Comparison of ENCODE assay signal across 8 cellular contexts in the genomic region with DNA sequence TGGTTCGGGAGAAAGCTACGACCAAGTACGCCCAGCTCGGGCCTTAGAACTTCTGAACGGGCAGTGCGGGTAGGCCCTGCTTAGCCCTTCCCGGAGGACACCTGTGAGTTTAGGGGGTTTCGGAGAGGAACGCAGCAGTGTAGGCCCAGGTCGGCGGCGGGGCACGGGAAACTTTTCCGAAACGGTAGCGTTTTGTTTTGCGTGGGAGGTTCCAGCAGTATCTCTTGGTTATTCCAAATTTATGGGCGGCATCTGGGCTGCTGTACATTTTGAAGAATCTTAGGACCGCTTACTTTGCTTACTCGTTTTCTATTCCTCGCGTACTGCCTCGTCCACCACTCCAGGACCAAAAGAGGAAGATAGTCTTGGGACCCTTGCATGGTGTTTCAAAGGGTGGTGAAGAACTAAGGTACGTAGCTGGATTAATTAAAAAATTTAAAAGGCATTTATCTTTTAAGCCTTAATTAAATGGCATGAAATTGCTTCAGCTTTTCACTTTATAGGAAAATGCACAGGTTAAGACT. TPM values are rescaled to one million over a fixed set of nuclear protein-coding genes. Genes with fewer than 3 reads are reported as not detected.
DNase-seq lines count a peak whose midpoint lies in the region; ATAC-seq, FAIRE-seq and TF ChIP-seq lines count a peak whose summit lies in the region.

No MANE protein-coding gene starts in this region.

- POLR2A ChIA-PET in PC-9 (lab: Charles Lee; ENCODE audit: unreplicated experiment): interaction anchor here (0.5 to 0.7 kb wide), 3 partner anchors 14 to 645 kb away, joined by 4 to 7 read pairs (median 5); no protein-coding TSS in a partner anchor

- peaks cover 23% of the 10 kb centered on the region for H3K36me3 ChIP-seq in PC-9 (ENCODE audit: low read depth)

- TSS peak; percentile 66 for BruUV-seq in PC-9 (replicated peaks; lab: Mats Ljungman, UMichigan)

- H4K20me1 ChIP-seq in PC-9 (ENCODE audit: insufficient read depth): no peaks in the 10 kb centered on the region

- no peaks in the 10 kb centered on the region for H3K9me2 ChIP-seq in PC-9 (ENCODE audit: insufficient read depth)

- H3K27ac Mint-ChIP-seq in HFFc6: peak overlapping the region; percentile 99
- H3K27ac Mint-ChIP-seq in endothelial cell (ENCODE audit: unreplicated experiment): peak overlapping the region; percentile 98
- peak overlapping the region; percentile 100 for H3K27ac Mint-ChIP-seq in nephron

- H3K4me3 Mint-ChIP-seq in HFFc6: peak overlapping the region; percentile 94
- H3K4me3 Mint-ChIP-seq in endothelial cell (ENCODE audit: unreplicated experiment): peak overlapping the region; percentile 99
- H3K4me3 Mint-ChIP-seq in nephron: peak overlapping the region; percentile 96 to 99 (median 96)

- peaks cover 14% of the 10 kb centered on the region for H3K4me1 ChIP-seq in PC-9 (replicated peaks; ENCODE audit: insufficient read depth)

- peaks cover 41% of the 10 kb centered on the region for H3K4me1 Mint-ChIP-seq in HFFc6 (ENCODE audit: low read depth)
- H3K4me1 Mint-ChIP-seq in endothelial cell (ENCODE audit: unreplicated experiment): peaks cover 19% of the 10 kb centered on the region
- peaks cover 21% of the 10 kb centered on the region for H3K4me1 Mint-ChIP-seq in nephron

- no peak for DNase-seq in GM12892 (ENCODE audit: insufficient read length)
- no peak for DNase-seq in HFFc6
- DNase-seq in PC-9: no peak
- no peak for DNase-seq in endothelial cell (ENCODE audit: low spot score)
- DNase-seq in GM19240 (ENCODE audit: insufficient read length, low spot score): no peak
- no peak for DNase-seq in middle frontal gyrus (ENCODE audit: extremely low spot score, low spot score)

- H3K4me3 ChIP-seq in PC-9: peak overlapping the region; percentile 83

- H3K27me3 ChIP-seq in PC-9 (ENCODE audit: insufficient read depth, low read depth): no peaks in the 10 kb centered on the region

- FAIRE-seq in GM12892 (lab: Jason Lieb, UNC): peak; percentile 73

- peaks cover 14% of the 10 kb centered on the region; the same call in 1 of the 2 replicates for H3F3A ChIP-seq in PC-9 (ENCODE audit: insufficient read depth, low read depth)

- CTCF ChIA-PET in PC-9 (lab: Charles Lee): no interaction called here

- TF ChIP-seq CTCF in HFFc6 (IDR thresholded peaks at IDR 0.05): no peak
- TF ChIP-seq CTCF in PC-9 (conservative IDR thresholded peaks at IDR 0.05): no peak
- no peak for TF ChIP-seq CTCF in endothelial cell (IDR thresholded peaks at IDR 0.05; ENCODE audit: unreplicated experiment)
- no peak for TF ChIP-seq CTCF in nephron (IDR thresholded peaks at IDR 0.05; ENCODE audit: unreplicated experiment in 3 of 3)

- TF ChIP-seq POLR2A in GM12892 (IDR thresholded peaks at IDR 0.05; ENCODE audit: low read depth, low read length): no peak

- H2AFZ ChIP-seq in PC-9: peak overlapping the region; percentile 93

- H3K4me2 ChIP-seq in PC-9: peak overlapping the region; percentile 94

- H3K79me2 ChIP-seq in PC-9 (ENCODE audit: low read depth): peaks cover 52% of the 10 kb centered on the region

- H3K27me3 Mint-ChIP-seq in HFFc6 (ENCODE audit: insufficient read depth): peaks cover 2% of the 10 kb centered on the region; the same call in 1 of the 2 replicates
- peaks cover 8% of the 10 kb centered on the region for H3K27me3 Mint-ChIP-seq in endothelial cell (ENCODE audit: unreplicated experiment)
- peaks cover 5% of the 10 kb centered on the region for H3K27me3 Mint-ChIP-seq in nephron (ENCODE audit: low read depth)

- peaks cover 5% of the 10 kb centered on the region for H3K9me3 ChIP-seq in PC-9 (ENCODE audit: insufficient read depth, low read depth)

- H3K27ac ChIP-seq in PC-9: peak overlapping the region; percentile 83

- intact Hi-C loops in PC-9 (cut with micrococcal nuclease; ENCODE audit: unreplicated experiment): loop anchor here (2.0 kb wide), 1 partner anchor 98 kb away; a partner anchor contains a TSS

- peaks cover 5% of the 10 kb centered on the region for H3K9me3 Mint-ChIP-seq in HFFc6
- H3K9me3 Mint-ChIP-seq in endothelial cell (ENCODE audit: unreplicated experiment): no peaks in the 10 kb centered on the region
- peaks cover 16% of the 10 kb centered on the region for H3K9me3 Mint-ChIP-seq in nephron

- ATAC-seq in GM19328 (IDR thresholded peaks at IDR 0.05; ENCODE audit: unreplicated experiment): no peak

- peaks cover 35% of the 10 kb centered on the region for H3K36me3 Mint-ChIP-seq in HFFc6 (ENCODE audit: low read depth)
- H3K36me3 Mint-ChIP-seq in endothelial cell (ENCODE audit: low read depth, unreplicated experiment): peaks cover 20% of the 10 kb centered on the region
- peaks cover 39% of the 10 kb centered on the region for H3K36me3 Mint-ChIP-seq in nephron (ENCODE audit: low read depth)

RNA-seq across cellular contexts. Expression of a gene that starts 0.5 kb away (rescaled TPM):
- 48.6 TPM for polyA plus RNA-seq in GM12892 (2012; ENCODE audit: missing spikeins)
- 10 to 100 TPM; 46.4 to 57.1 (median 48.2) TPM for total RNA-seq in HFFc6 (2021; fragmentation: NEBNext Ultra II Directional; extraction: Animal tissue kit (Norgen Biotek cat#: 25700))
- total RNA-seq in PC-9 (2021) (52.7 and 64.3 TPM in 2 replicates), endothelial cell (ENCODE audit: unreplicated experiment) (53.1 TPM)
